16 cellular contexts compared by ENCODE assay signal in genomic region chr13:67353891-67354459, GRCh38.
DNase-seq lines count a peak whose midpoint lies in the region; ATAC-seq and TF ChIP-seq lines count a peak whose summit lies in the region.
"Had no signal": no experiment of that assay in that cellular context is flagged by ENCODE, and none has a peak within 500 bp of the region (broad histone marks: within the 10 kb centered on the region; RNA-seq: fewer than 3 reads in every experiment).

No MANE protein-coding gene starts in this region.

- peak overlapping the region; percentile 46; the same call in 1 of the 2 replicates for H4K91ac ChIP-seq in IMR-90 (ENCODE audit: insufficient read depth, low read depth, low read length)

- POLR2A ChIA-PET in IMR-90 (lab: Charles Lee; ENCODE audit: unreplicated experiment) = interaction anchor here (0.6 kb wide), 2 partner anchors 44 to 1191 kb away, joined by 3 read pairs; no protein-coding TSS in a partner anchor

- H3K27me3 Mint-ChIP-seq in nephron (ENCODE audit: low read depth) = no peaks in the 10 kb centered on the region
- H3K27me3 Mint-ChIP-seq: activated T-cell treated with anti-CD3 and anti-CD28 coated beads, Interleukin-2, amount 50 U/mL, for 24 hours; CD4-positive, CD25-positive, alpha-beta regulatory T cell had no signal

- no TSS peak for BruUV-seq in IMR-90 (replicated peaks; lab: Mats Ljungman, UMichigan)

- H3K9me3 ChIP-seq in BLaER1 (peaks cover 13% of the 10 kb centered on the region; the same call in 1 of the 2 replicates), IMR-90 (ENCODE audit: control insufficient read depth, insufficient read depth, low read length) (no peaks in the 10 kb centered on the region)
- H3K9me3 ChIP-seq: SJSA1 had no signal

- peak overlapping the region; percentile 48; the same call in 1 of the 2 replicates for H2BK20ac ChIP-seq in IMR-90 (ENCODE audit: low read depth, low read length)

- dilution Hi-C loops in IMR-90 (cut with HindIII; ENCODE audit: low sequenced_read_pairs, unreplicated experiment) = no loop called here

- H3K4me2 ChIP-seq in BLaER1 (peak overlapping the region; percentile 56), IMR-90 (ENCODE audit: low read depth, low read length) (peak overlapping the region; percentile 87)

- peak overlapping the region; percentile 3; the same call in 1 of the 2 replicates for H4K5ac ChIP-seq in IMR-90 (ENCODE audit: low read depth, low read length)

- H3K56ac ChIP-seq in IMR-90 (ENCODE audit: extremely low read depth, insufficient read depth, low read length) = peak overlapping the region; percentile 38

- H3K14ac ChIP-seq in IMR-90 (replicated peaks; ENCODE audit: low read depth, low read length) = no peak overlapping the region

- H2BK15ac ChIP-seq in IMR-90 (ENCODE audit: low read depth, low read length) = peak overlapping the region; percentile 90; the same call in 1 of the 3 replicates

- H3K9ac ChIP-seq in BLaER1 (no peak overlapping the region), IMR-90 (ENCODE audit: low read depth, low read length) (peak overlapping the region; percentile 48)

- peak overlapping the region in 2 of 3 experiments; percentile 12 to 37 for H3K4me3 Mint-ChIP-seq in nephron
- H3K4me3 Mint-ChIP-seq: activated T-cell treated with anti-CD3 and anti-CD28 coated beads, Interleukin-2, amount 50 U/mL, for 24 hours; CD4-positive, CD25-positive, alpha-beta regulatory T cell; stimulated activated effector memory CD8-positive, alpha-beta T cell treated with anti-CD3 and anti-CD28 coated beads, Interleukin-12 subunit alpha, Interleukin-12 subunit beta, amount 100 ng/mL, for 72 hours had no signal

- peak overlapping the region; percentile 58 for H3K4ac ChIP-seq in IMR-90 (ENCODE audit: low read depth, low read length)

- no CpG with 5 or more reads among the region's 3 CpGs for WGBS in IMR-90 (ENCODE audit: extremely low coverage in 2 of 2, insufficient read length in 1 of 2), 2 experiments

- H3K9me3 Mint-ChIP-seq in nephron = peaks cover 3% of the 10 kb centered on the region
- H3K9me3 Mint-ChIP-seq: activated T-cell treated with anti-CD3 and anti-CD28 coated beads, Interleukin-2, amount 50 U/mL, for 24 hours had no signal

- TF ChIP-seq RAD21 in IMR-90 (IDR thresholded peaks at IDR 0.05; ENCODE audit: low read length) = no peak

- H3K18ac ChIP-seq in IMR-90 (ENCODE audit: low read depth, low read length) = peak overlapping the region; percentile 26; the same call in 1 of the 2 replicates

- CTCF ChIA-PET in IMR-90 (lab: Yijun Ruan, JAX) = no interaction called here

- no peak overlapping the region for H2AK5ac ChIP-seq in IMR-90 (ENCODE audit: low read depth, low read length)

- peak overlapping the region; percentile 9; the same call in 1 of the 2 replicates for H3K27ac ChIP-seq in BLaER1
- H3K27ac ChIP-seq in IMR-90 (ENCODE audit: insufficient read depth, low read length) = peak overlapping the region; percentile 26; the same call in 1 of the 2 replicates
- H3K27ac ChIP-seq: SJSA1, VCaP had no signal

- in situ Hi-C loops in IMR-90 (cut with MboI; ENCODE audit: low sequenced_read_pairs) = no loop called here

- H2BK120ac ChIP-seq in IMR-90 (ENCODE audit: low read depth, low read length) = peak overlapping the region; percentile 77

- DNase-seq in IMR-90 = peak; percentile 27
- DNase-seq in amniotic epithelial cell (ENCODE audit: low read depth) = peak; percentile 65
- DNase-seq in HuH-7 (ENCODE audit: low spot score) = no peak
- DNase-seq in NCI-H1694 treated with DMSO at 0.1 percent for 48 hours (lab: John Stamatoyannopoulos, UW) = no peak
- DNase-seq in NCI-H1436 treated with DMSO at 0.1 percent for 48 hours (lab: John Stamatoyannopoulos, UW) = no peak
- no peak for DNase-seq in GM19240 (ENCODE audit: insufficient read length, low spot score)
- DNase-seq: activated T-cell treated with anti-CD3 and anti-CD28 coated beads, Interleukin-2, amount 50 U/mL, for 24 hours; CD4-positive, CD25-positive, alpha-beta regulatory T cell; effector CD4-positive, alpha-beta T cell; head of caudate nucleus; NCI-H146 had no signal

- intact Hi-C loops in IMR-90 (cut with micrococcal nuclease) = no loop called here

- H3K36me3 Mint-ChIP-seq in nephron (ENCODE audit: low read depth) = no peaks in the 10 kb centered on the region
- H3K36me3 Mint-ChIP-seq: CD4-positive, CD25-positive, alpha-beta regulatory T cell; stimulated activated effector memory CD8-positive, alpha-beta T cell treated with anti-CD3 and anti-CD28 coated beads, Interleukin-12 subunit alpha, Interleukin-12 subunit beta, amount 100 ng/mL, for 72 hours had no signal

- H3K4me3 ChIP-seq in BLaER1 = no peak overlapping the region
- H3K4me3 ChIP-seq in IMR-90 (ENCODE audit: insufficient read depth, low read depth, low read length) = peak overlapping the region; percentile 44
- H3K4me3 ChIP-seq: SJSA1 had no signal

- peak overlapping the region in 1 of 2 experiments; percentile 57; a peak in 2 of 4 replicates for H4K8ac ChIP-seq in IMR-90 (ENCODE audit: low read depth in 2 of 2, low read length in 2 of 2)

- no peaks in the 10 kb centered on the region for H4K20me1 ChIP-seq in BLaER1
- no peaks in the 10 kb centered on the region for H4K20me1 ChIP-seq in IMR-90 (ENCODE audit: insufficient read depth, low read length)

- TF ChIP-seq POLR2A in IMR-90 (IDR thresholded peaks at IDR 0.05; ENCODE audit: low read depth, low read length) = no peak

- H3K36me3 ChIP-seq in BLaER1 = no peaks in the 10 kb centered on the region
- no peaks in the 10 kb centered on the region for H3K36me3 ChIP-seq in IMR-90 (ENCODE audit: control insufficient read depth, insufficient read depth, low read length)
- H3K36me3 ChIP-seq: SJSA1 had no signal

- peak overlapping the region; percentile 16 for H2BK5ac ChIP-seq in IMR-90 (ENCODE audit: low read depth, low read length, poor library complexity, severe bottlenecking)

- peak; percentile 70 for ATAC-seq in IMR-90 (ENCODE audit: low read depth)
- ATAC-seq: stimulated activated effector memory CD8-positive, alpha-beta T cell treated with anti-CD3 and anti-CD28 coated beads, Interleukin-12 subunit alpha, Interleukin-12 subunit beta, amount 100 ng/mL, for 72 hours had no signal

- no peaks in the 10 kb centered on the region for H3K79me1 ChIP-seq in IMR-90 (ENCODE audit: low read depth in 1 of 2, low read length in 2 of 2)

- TF ChIP-seq CTCF in IMR-90 (conservative IDR thresholded peaks at IDR 0.05; ENCODE audit: low read depth, low read length) = no peak
- no peak for TF ChIP-seq CTCF in nephron (IDR thresholded peaks at IDR 0.05; ENCODE audit: unreplicated experiment in 3 of 3)

- H3K4me1 Mint-ChIP-seq in nephron = peaks cover 5% of the 10 kb centered on the region
- H3K4me1 Mint-ChIP-seq: CD4-positive, CD25-positive, alpha-beta regulatory T cell; stimulated activated effector memory CD8-positive, alpha-beta T cell treated with anti-CD3 and anti-CD28 coated beads, Interleukin-12 subunit alpha, Interleukin-12 subunit beta, amount 100 ng/mL, for 72 hours had no signal

- peak overlapping the region in 1 of 3 experiments; percentile 33 for H3K27ac Mint-ChIP-seq in nephron
- H3K27ac Mint-ChIP-seq: activated T-cell treated with anti-CD3 and anti-CD28 coated beads, Interleukin-2, amount 50 U/mL, for 24 hours; CD4-positive, CD25-positive, alpha-beta regulatory T cell; stimulated activated effector memory CD8-positive, alpha-beta T cell treated with anti-CD3 and anti-CD28 coated beads, Interleukin-12 subunit alpha, Interleukin-12 subunit beta, amount 100 ng/mL, for 72 hours had no signal

- H2AFZ ChIP-seq in IMR-90 (replicated peaks; ENCODE audit: low read length, poor library complexity) = peak overlapping the region; percentile 82

- H3K9me1 ChIP-seq in IMR-90 (ENCODE audit: insufficient read depth, low read length) = no peaks in the 10 kb centered on the region

- H3K4me1 ChIP-seq in BLaER1 (peaks cover 19% of the 10 kb centered on the region), IMR-90 (ENCODE audit: control insufficient read depth, insufficient read depth, low read length) (no peaks in the 10 kb centered on the region)
- H3K4me1 ChIP-seq: SJSA1 had no signal

- peak overlapping the region; percentile 48; the same call in 1 of the 2 replicates for H3K23ac ChIP-seq in IMR-90 (ENCODE audit: low read depth, low read length)

- H3K27me3 ChIP-seq in BLaER1 (no peaks in the 10 kb centered on the region), IMR-90 (ENCODE audit: control insufficient read depth, insufficient read depth, low read length) (no peaks in the 10 kb centered on the region)
- H3K27me3 ChIP-seq: SJSA1 had no signal

- no peak overlapping the region for H2AK9ac ChIP-seq in IMR-90 (replicated peaks; ENCODE audit: low read depth, low read length, poor library complexity)

TF ChIP-seq in IMR-90, 13 proteins besides CTCF, POLR2A, EP300 and RAD21 (continues in another document):
- no peak for TF ChIP-seq CEBPB (IDR thresholded peaks at IDR 0.05; ENCODE audit: low read depth, low read length)
- no peak for TF ChIP-seq MAFK (IDR thresholded peaks at IDR 0.05; ENCODE audit: low read depth, low read length)
- TF ChIP-seq USF2 (IDR thresholded peaks at IDR 0.05; ENCODE audit: low read depth, low read length) = no peak
- TF ChIP-seq SMC3 (IDR thresholded peaks at IDR 0.05; ENCODE audit: low read depth, low read length) = no peak
- no peak for TF ChIP-seq ELK1 (IDR thresholded peaks at IDR 0.05; ENCODE audit: borderline replicate concordance, low read depth, low read length)
- no peak for TF ChIP-seq RFX5 (IDR thresholded peaks at IDR 0.05; ENCODE audit: low read depth, low read length)
- TF ChIP-seq CHD1 (IDR thresholded peaks at IDR 0.05; ENCODE audit: low read depth, low read length) = no peak
- TF ChIP-seq RCOR1 (IDR thresholded peaks at IDR 0.05; ENCODE audit: insufficient replicate concordance, low read length) = no peak
- no peak for TF ChIP-seq NFE2L2 (IDR thresholded peaks at IDR 0.05; ENCODE audit: low read depth, low read length)
- TF ChIP-seq MXI1 (IDR thresholded peaks at IDR 0.05; ENCODE audit: borderline replicate concordance, low read depth, low read length) = no peak

Comparison
In these comparisons a context has a peak if more than half of its experiments do, and no peak if none do; other contexts are left out.
1. DNase-seq: peak in IMR-90 (single experiment) and amniotic epithelial cell (single experiment); none in HuH-7 (single experiment), NCI-H1694 treated with DMSO at 0.1 percent for 48 hours (single experiment), NCI-H1436 treated with DMSO at 0.1 percent for 48 hours (single experiment) and GM19240 (single experiment).